Comparison of ENCODE assay signal across 14 cellular contexts in genomic region chr7:151124205-151124880, GRCh38. TPM values are rescaled to one million over a fixed set of nuclear protein-coding genes. Genes with fewer than 3 reads are reported as not detected.
DNase-seq lines count a peak whose midpoint lies in the region; ATAC-seq, FAIRE-seq and TF ChIP-seq lines count a peak whose summit lies in the region.
"Had no signal": no experiment of that assay in that cellular context is flagged by ENCODE, and none has a peak within 500 bp of the region (broad histone marks: within the 10 kb centered on the region; RNA-seq: fewer than 3 reads in every experiment).

No MANE protein-coding gene starts in this region.

- no peaks in the 10 kb centered on the region for H3K79me2 ChIP-seq in HepG2 (ENCODE audit: insufficient read depth, low read length)

- H3K9ac ChIP-seq in HepG2 (ENCODE audit: insufficient read depth, low read depth, low read length), result no peak overlapping the region

- TF ChIP-seq CTCF in HepG2 (CRISPR knock-in tag; IDR thresholded peaks at IDR 0.05) (no peak), right lobe of liver (IDR thresholded peaks at IDR 0.05) (no peak), activated B cell treated with CpG ODN at 0.5 μM for 24 hours (IDR thresholded peaks at IDR 0.05) (peak; percentile 2), transverse colon (IDR thresholded peaks at IDR 0.05) (peak in 3 of 5 experiments; percentile 0 to 16 (median 6))

- H3K36me3 ChIP-seq in HepG2 (replicated peaks in 1 of 2; ENCODE audit: control insufficient read depth in 1 of 2, insufficient read depth in 2 of 2, low read length in 2 of 2) (peaks cover 19 to 51% of the 10 kb centered on the region in 2 experiments), right lobe of liver (peaks cover 0 to 35% (median 12%) of the 10 kb centered on the region in 4 donors), transverse colon (peaks cover 0 to 16% (median 6%) of the 10 kb centered on the region in 4 donors)

- WGBS in HepG2 (ENCODE audit: low lambda C conversion rate), result 68% methylated on average over 9 of the region's 15 CpGs
- WGBS in right lobe of liver (ENCODE audit: insufficient coverage, low coverage, low lambda C conversion rate, missing lambda C conversion rate), result 69% methylated on average over 6 of the region's 15 CpGs
- 60% methylated on average over 15 of the region's 15 CpGs; no CpG with 5 or more reads in 1 of the 2 donors for WGBS in transverse colon (ENCODE audit: low coverage in 1 of 2), 2 donors

- H4K20me1 ChIP-seq in HepG2 (ENCODE audit: insufficient read depth, low read length), result peaks cover 6% of the 10 kb centered on the region; the same call in 1 of the 2 replicates

- H3K4me2 ChIP-seq in HepG2 (ENCODE audit: low read depth, low read length), result no peak overlapping the region

- DNase-seq in HepG2 (ENCODE audit: low spot score), result no peak
- DNase-seq in right lobe of liver, result no peak
- no peak for DNase-seq in activated B cell treated with CpG ODN at 0.5 μM for 24 hours
- no peak for DNase-seq in transverse colon
- DNase-seq in activated effector memory CD4-positive, alpha-beta T cell treated with Interleukin-2 at 50 U/mL for 16 hours, result no peak
- no peak for DNase-seq in COLO668 (lab: John Stamatoyannopoulos, UW; ENCODE audit: unreplicated experiment)
- DNase-seq: NCI-H2081 treated with DMSO at 0.1 percent for 48 hours had no signal

- POLR2A ChIA-PET in HepG2 (lab: Yijun Ruan, JAX), result interaction anchor here (1.0 kb wide), 2 partner anchors 15 to 62 kb away, joined by 3 read pairs; no protein-coding TSS in a partner anchor
- POLR2A ChIA-PET in activated B cell treated with CpG ODN at 0.5 μM for 24 hours (lab: Charles Lee), result interaction anchor here (0.6 kb wide), 1 partner anchor 180 kb away, joined by 5 read pairs; no protein-coding TSS in a partner anchor

- no TSS peak for BruUV-seq in HepG2 (replicated peaks; lab: Mats Ljungman, UMichigan)

- TF ChIP-seq EP300 in HepG2 (IDR thresholded peaks at IDR 0.05; ENCODE audit: low read depth in 2 of 2, low read length in 2 of 2) (no peak), HepG2 (CRISPR knock-in tag; IDR thresholded peaks at IDR 0.05; ENCODE audit: borderline replicate concordance) (no peak), transverse colon (IDR thresholded peaks at IDR 0.05; ENCODE audit: low read depth) (no peak)

- in situ Hi-C loops in HepG2 (cut with HindIII; ENCODE audit: extremely low pct_ligation_motif_present, low pct_unique_long_range_greater_than_20kb), result loop anchor here (10.0 kb wide), 1 partner anchor 180 kb away; no protein-coding TSS in a partner anchor
- in situ Hi-C loops in transverse colon (cut with MboI; ENCODE audit: low pct_ligation_motif_present in 1 of 4, low pct_unique_long_range_greater_than_20kb in 1 of 4, low sequenced_read_pairs in 3 of 4), result loop anchor here in 1 of 4 donors (10.0 kb wide), 1 partner anchor 50 kb away; no protein-coding TSS in a partner anchor

- H3K27me3 ChIP-seq in HepG2 (ENCODE audit: control insufficient read depth in 1 of 2, insufficient read depth in 2 of 2, low read length in 2 of 2), result no peaks in the 10 kb centered on the region
- no peaks in the 10 kb centered on the region for H3K27me3 ChIP-seq in right lobe of liver
- H3K27me3 ChIP-seq in transverse colon, result no peaks in the 10 kb centered on the region

- H2AFZ ChIP-seq in HepG2 (ENCODE audit: low read length), result no peak overlapping the region

- H3K27ac Mint-ChIP-seq in activated B cell treated with CpG ODN at 0.5 μM for 24 hours, result no peak overlapping the region
- H3K27ac Mint-ChIP-seq: stimulated activated memory B cell treated with anti-CD40 and anti-IgM and Interleukin-4, amounts not matched to agents 10 μg/mL and 1 μg/mL and 100 μg/mL, for 72 hours had no signal

- H3K27me3 Mint-ChIP-seq in activated B cell treated with CpG ODN at 0.5 μM for 24 hours, result peaks cover 4% of the 10 kb centered on the region
- H3K27me3 Mint-ChIP-seq: stimulated activated memory B cell treated with anti-CD40 and anti-IgM and Interleukin-4, amounts not matched to agents 10 μg/mL and 1 μg/mL and 100 μg/mL, for 72 hours had no signal

- H3K9me3 ChIP-seq in HepG2 (ENCODE audit: low read length) (no peaks in the 10 kb centered on the region), right lobe of liver (no peaks in the 10 kb centered on the region), transverse colon (no peaks in the 10 kb centered on the region)

- ATAC-seq in HepG2 (no peak), right lobe of liver (no peak), activated B cell treated with CpG ODN at 0.5 μM for 24 hours (ENCODE audit: low read depth) (no peak)

- FAIRE-seq in HepG2 (lab: Jason Lieb, UNC), result no peak

- H3K27ac ChIP-seq in HepG2 (ENCODE audit: extremely low read length, insufficient read depth, low read length) (no peak overlapping the region), right lobe of liver (no peak overlapping the region), transverse colon (no peak overlapping the region)

- no peak for TF ChIP-seq POLR2A in HepG2 (IDR thresholded peaks at IDR 0.05; ENCODE audit: insufficient read depth in 1 of 2, low read depth in 2 of 2, low read length in 2 of 2)
- no peak for TF ChIP-seq POLR2A in right lobe of liver (IDR thresholded peaks at IDR 0.05)
- TF ChIP-seq POLR2A in transverse colon (IDR thresholded peaks at IDR 0.05), result no peak

- H3K4me3 ChIP-seq in HepG2 (replicated peaks in 1 of 3; ENCODE audit: insufficient read depth in 1 of 3, low read depth in 2 of 3, low read length in 3 of 3), result no peak overlapping the region
- no peak overlapping the region for H3K4me3 ChIP-seq in right lobe of liver
- H3K4me3 ChIP-seq in transverse colon, result no peak overlapping the region

- H3K9me3 Mint-ChIP-seq in activated B cell treated with CpG ODN at 0.5 μM for 24 hours, result no peaks in the 10 kb centered on the region
- H3K9me3 Mint-ChIP-seq: activated naive CD4-positive, alpha-beta T cell treated with anti-CD3 and anti-CD28 coated beads, Interleukin-2, amount 50 U/mL, for 72 hours; stimulated activated memory B cell treated with anti-CD40 and anti-IgM and Interleukin-4, amounts not matched to agents 10 μg/mL and 1 μg/mL and 100 μg/mL, for 72 hours had no signal

- no peak for TF ChIP-seq RAD21 in HepG2 (CRISPR knock-in tag; IDR thresholded peaks at IDR 0.05)

- intact Hi-C loops in HepG2 (cut with micrococcal nuclease; ENCODE audit: unreplicated experiment), result no loop called here
- intact Hi-C loops in right lobe of liver (cut with DNase I), result loop anchor here in 1 of 2 donors (10.0 kb wide), 1 partner anchor 50 kb away; no protein-coding TSS in a partner anchor
- intact Hi-C loops in activated B cell treated with CpG ODN at 0.5 μM for 24 hours (cut with micrococcal nuclease), result loop anchor here (1.0 kb wide), 4 partner anchors 44 to 179 kb away; no protein-coding TSS in a partner anchor
- intact Hi-C loops in transverse colon (cut with DNase I; ENCODE audit: low total_unique reads), result loop anchor here (5.0 to 10.0 kb wide), 2 partner anchors 43 to 180 kb away; partner anchors contain the start of gene GBX1

- no peaks in the 10 kb centered on the region for H3K4me1 ChIP-seq in HepG2 (ENCODE audit: insufficient read depth, low read length)
- H3K4me1 ChIP-seq in right lobe of liver, result no peaks in the 10 kb centered on the region
- peaks cover 0 to 25% (median 19%) of the 10 kb centered on the region in 4 donors for H3K4me1 ChIP-seq in transverse colon

- no peak overlapping the region for H3K4me3 Mint-ChIP-seq in activated B cell treated with CpG ODN at 0.5 μM for 24 hours
- H3K4me3 Mint-ChIP-seq: stimulated activated memory B cell treated with anti-CD40 and anti-IgM and Interleukin-4, amounts not matched to agents 10 μg/mL and 1 μg/mL and 100 μg/mL, for 72 hours had no signal

- peaks cover 2% of the 10 kb centered on the region for H3K36me3 Mint-ChIP-seq in activated B cell treated with CpG ODN at 0.5 μM for 24 hours (ENCODE audit: low read depth)
- H3K36me3 Mint-ChIP-seq: activated naive CD4-positive, alpha-beta T cell treated with anti-CD3 and anti-CD28 coated beads, Interleukin-2, amount 50 U/mL, for 72 hours had no signal

- peaks cover 3% of the 10 kb centered on the region for H3K4me1 Mint-ChIP-seq in activated B cell treated with CpG ODN at 0.5 μM for 24 hours

- CTCF ChIA-PET in HepG2 (lab: Yijun Ruan, JAX; ENCODE audit: low intra/inter-chr PET ratio, low total read pairs) (interaction anchor here (1.1 to 3.1 kb wide), 4 partner anchors 48 to 179 kb away, joined by 3 to 67 read pairs (median 10); no protein-coding TSS in a partner anchor), activated B cell treated with CpG ODN at 0.5 μM for 24 hours (lab: Charles Lee) (interaction anchor here (0.8 to 1.6 kb wide), 15 partner anchors 9 to 180 kb away, joined by 3 to 16 read pairs (median 4); no protein-coding TSS in a partner anchor)

RNA-seq across cellular contexts. Expression of gene AGAP3, which starts 38.1 kb away (rescaled TPM):
- total RNA-seq in HepG2 (2016; rRNA removed; fragmentation: Illumina TruSeq; extraction: Trizol) (24.9 and 31.3 TPM in 2 replicates), right lobe of liver (10 to 100 TPM; 36.3 to 44.3 (median 39.5) TPM), activated B cell treated with CpG ODN at 0.5 μM for 24 hours (6.5 and 7.4 TPM in 2 replicates), transverse colon (10 to 100 TPM; 54.9 to 74.4 (median 63.8) TPM)
- 26.6 and 28.2 TPM in 2 replicates for total RNA-seq in HepG2 (2016; cell fraction: cytosol; rRNA removed; fragmentation: Illumina TruSeq; extraction: Trizol; ENCODE audit: low read depth)
- total RNA-seq in HepG2 (2016; cell fraction: insoluble cytoplasmic fraction; rRNA removed; fragmentation: Illumina TruSeq; extraction: Trizol), result 24.2 and 30.5 TPM in 2 replicates
- total RNA-seq in HepG2 (2016; cell fraction: membrane; rRNA removed; fragmentation: Illumina TruSeq; extraction: Trizol), result 34.8 and 39.9 TPM in 2 replicates
- 26.5 and 31.8 TPM in 2 replicates for total RNA-seq in HepG2 (2016; cell fraction: nucleus; rRNA removed; fragmentation: Illumina TruSeq; extraction: Trizol)
- polyA plus RNA-seq in HepG2 (2011; rRNA removed), result 61.4 and 62.0 TPM in 2 replicates
- polyA plus RNA-seq in HepG2 (2011; cell fraction: cytosol; rRNA removed), result 54.9 and 70.5 TPM in 2 replicates
- 255 and 313 TPM in 2 replicates for polyA plus RNA-seq in HepG2 (2011; cell fraction: nucleus; rRNA removed)
- 46.4 and 66.8 TPM in 2 replicates for polyA plus RNA-seq in HepG2 (2012)
- 23.3 and 25.2 TPM in 2 replicates for polyA plus RNA-seq in HepG2 (2016; cell fraction: cytosol; fragmentation: Illumina TruSeq; extraction: Trizol; ENCODE audit: low read depth)
- 36.6 and 44.9 TPM in 2 replicates for polyA plus RNA-seq in HepG2 (2016; cell fraction: insoluble cytoplasmic fraction; fragmentation: Illumina TruSeq; extraction: Trizol; ENCODE audit: low read depth)
- 48.3 and 57.9 TPM in 2 replicates for polyA plus RNA-seq in HepG2 (2016; cell fraction: membrane; fragmentation: Illumina TruSeq; extraction: Trizol; ENCODE audit: low read depth)
- polyA plus RNA-seq in HepG2 (2016; cell fraction: nucleus; fragmentation: Illumina TruSeq; extraction: Trizol; ENCODE audit: insufficient read depth, low read depth), result 94.3 and 94.4 TPM in 2 replicates
- polyA minus RNA-seq in HepG2 (2011; rRNA and poly(A)+ RNA removed; ENCODE audit: low replicate concordance), result 70.7 and 91.8 TPM in 2 replicates
- 43.3 and 46.7 TPM in 2 replicates for polyA minus RNA-seq in HepG2 (2011; cell fraction: cytosol; rRNA and poly(A)+ RNA removed)
- polyA minus RNA-seq in HepG2 (2011; cell fraction: nucleus; rRNA and poly(A)+ RNA removed), result 71.4 and 81.1 TPM in 2 replicates

RNA-seq across cellular contexts. Expression of gene TMUB1, which starts 41.0 kb away (rescaled TPM):
- 31.8 and 51.6 TPM in 2 replicates for total RNA-seq in HepG2 (2016; rRNA removed; fragmentation: Illumina TruSeq; extraction: Trizol)
- total RNA-seq in HepG2 (2016; cell fraction: cytosol; rRNA removed; fragmentation: Illumina TruSeq; extraction: Trizol; ENCODE audit: low read depth), result 65.7 and 75.8 TPM in 2 replicates
- 32.2 and 52.0 TPM in 2 replicates for total RNA-seq in HepG2 (2016; cell fraction: insoluble cytoplasmic fraction; rRNA removed; fragmentation: Illumina TruSeq; extraction: Trizol)
- total RNA-seq in HepG2 (2016; cell fraction: membrane; rRNA removed; fragmentation: Illumina TruSeq; extraction: Trizol), result 89.1 and 106 TPM in 2 replicates
- 25.0 and 26.7 TPM in 2 replicates for total RNA-seq in HepG2 (2016; cell fraction: nucleus; rRNA removed; fragmentation: Illumina TruSeq; extraction: Trizol)
- 44.8 and 47.8 TPM in 2 replicates for polyA plus RNA-seq in HepG2 (2011; rRNA removed)
- polyA plus RNA-seq in HepG2 (2011; cell fraction: cytosol; rRNA removed), result 27.8 and 54.6 TPM in 2 replicates
- 66.5 and 75.5 TPM in 2 replicates for polyA plus RNA-seq in HepG2 (2011; cell fraction: nucleus; rRNA removed)
- 33.8 and 40.3 TPM in 2 replicates for polyA plus RNA-seq in HepG2 (2012)
- 123 and 138 TPM in 2 replicates for polyA plus RNA-seq in HepG2 (2016; cell fraction: cytosol; fragmentation: Illumina TruSeq; extraction: Trizol; ENCODE audit: low read depth)
- polyA plus RNA-seq in HepG2 (2016; cell fraction: insoluble cytoplasmic fraction; fragmentation: Illumina TruSeq; extraction: Trizol; ENCODE audit: low read depth), result 51.6 and 55.5 TPM in 2 replicates
- 146 and 154 TPM in 2 replicates for polyA plus RNA-seq in HepG2 (2016; cell fraction: membrane; fragmentation: Illumina TruSeq; extraction: Trizol; ENCODE audit: low read depth)
- polyA plus RNA-seq in HepG2 (2016; cell fraction: nucleus; fragmentation: Illumina TruSeq; extraction: Trizol; ENCODE audit: insufficient read depth, low read depth), result 85.5 and 89.1 TPM in 2 replicates
- polyA minus RNA-seq in HepG2 (2011; rRNA and poly(A)+ RNA removed; ENCODE audit: low replicate concordance), result 5.6 and 25.8 TPM in 2 replicates
- 22.8 and 25.2 TPM in 2 replicates for polyA minus RNA-seq in HepG2 (2011; cell fraction: cytosol; rRNA and poly(A)+ RNA removed)
- polyA minus RNA-seq in HepG2 (2011; cell fraction: nucleus; rRNA and poly(A)+ RNA removed), result 5.6 and 6.3 TPM in 2 replicates
- total RNA-seq in right lobe of liver, result 10 to 100 TPM; 27.7 to 63.1 (median 41.8) TPM
- total RNA-seq in activated B cell treated with CpG ODN at 0.5 μM for 24 hours, result 40.5 and 43.5 TPM in 2 replicates
- 100 to 1,000 TPM in 1 of 4 donors, 10 to 100 TPM in 3; 67.5 to 105 (median 85.9) TPM for total RNA-seq in transverse colon

RNA-seq across cellular contexts. Expression of gene GBX1, which starts 43.2 kb away (rescaled TPM):
- total RNA-seq in HepG2 (2016; rRNA removed; fragmentation: Illumina TruSeq; extraction: Trizol), result not detected in 2 replicates
- total RNA-seq in HepG2 (2016; cell fraction: cytosol; rRNA removed; fragmentation: Illumina TruSeq; extraction: Trizol; ENCODE audit: low read depth), result not detected in 2 replicates
- total RNA-seq in HepG2 (2016; cell fraction: insoluble cytoplasmic fraction; rRNA removed; fragmentation: Illumina TruSeq; extraction: Trizol), result not detected in 2 replicates
- not detected in 2 replicates for total RNA-seq in HepG2 (2016; cell fraction: membrane; rRNA removed; fragmentation: Illumina TruSeq; extraction: Trizol)
- not detected in 2 replicates for total RNA-seq in HepG2 (2016; cell fraction: nucleus; rRNA removed; fragmentation: Illumina TruSeq; extraction: Trizol)
- polyA plus RNA-seq in HepG2 (2011; rRNA removed), result not detected in 2 replicates
- not detected in 2 replicates for polyA plus RNA-seq in HepG2 (2011; cell fraction: cytosol; rRNA removed)
- polyA plus RNA-seq in HepG2 (2011; cell fraction: nucleus; rRNA removed), result not detected in 2 replicates
- polyA plus RNA-seq in HepG2 (2012), result not detected in 2 replicates
- not detected in 2 replicates for polyA plus RNA-seq in HepG2 (2016; cell fraction: cytosol; fragmentation: Illumina TruSeq; extraction: Trizol; ENCODE audit: low read depth)
- polyA plus RNA-seq in HepG2 (2016; cell fraction: insoluble cytoplasmic fraction; fragmentation: Illumina TruSeq; extraction: Trizol; ENCODE audit: low read depth), result not detected in 2 replicates
- polyA plus RNA-seq in HepG2 (2016; cell fraction: membrane; fragmentation: Illumina TruSeq; extraction: Trizol; ENCODE audit: low read depth), result not detected in 2 replicates
- not detected in 2 replicates for polyA plus RNA-seq in HepG2 (2016; cell fraction: nucleus; fragmentation: Illumina TruSeq; extraction: Trizol; ENCODE audit: insufficient read depth, low read depth)
- polyA minus RNA-seq in HepG2 (2011; rRNA and poly(A)+ RNA removed; ENCODE audit: low replicate concordance), result not detected in 2 replicates
- polyA minus RNA-seq in HepG2 (2011; cell fraction: cytosol; rRNA and poly(A)+ RNA removed), result not detected in 2 replicates
- not detected in 2 replicates for polyA minus RNA-seq in HepG2 (2011; cell fraction: nucleus; rRNA and poly(A)+ RNA removed)
- not detected for total RNA-seq in right lobe of liver
- total RNA-seq in activated B cell treated with CpG ODN at 0.5 μM for 24 hours, result not detected in 2 replicates
- not detected for total RNA-seq in transverse colon
- total RNA-seq: endothelial cell of umbilical vein, glomerular endothelial cell, MCF 10A, mucosa of gallbladder, urinary bladder had no signal
- polyA plus RNA-seq: endothelial cell of umbilical vein, urinary bladder had no signal

RNA-seq across cellular contexts. Expression of gene FASTK, which starts 43.7 kb away (rescaled TPM):
- 33.0 and 52.9 TPM in 2 replicates for total RNA-seq in HepG2 (2016; rRNA removed; fragmentation: Illumina TruSeq; extraction: Trizol)
- total RNA-seq in HepG2 (2016; cell fraction: cytosol; rRNA removed; fragmentation: Illumina TruSeq; extraction: Trizol; ENCODE audit: low read depth), result 29.1 and 30.5 TPM in 2 replicates
- 32.4 and 60.3 TPM in 2 replicates for total RNA-seq in HepG2 (2016; cell fraction: insoluble cytoplasmic fraction; rRNA removed; fragmentation: Illumina TruSeq; extraction: Trizol)
- 41.0 and 43.4 TPM in 2 replicates for total RNA-seq in HepG2 (2016; cell fraction: membrane; rRNA removed; fragmentation: Illumina TruSeq; extraction: Trizol)
- total RNA-seq in HepG2 (2016; cell fraction: nucleus; rRNA removed; fragmentation: Illumina TruSeq; extraction: Trizol), result 51.3 and 66.2 TPM in 2 replicates
- 55.7 and 69.5 TPM in 2 replicates for polyA plus RNA-seq in HepG2 (2011; rRNA removed)
- 26.4 and 50.0 TPM in 2 replicates for polyA plus RNA-seq in HepG2 (2011; cell fraction: cytosol; rRNA removed)
- 502 and 643 TPM in 2 replicates for polyA plus RNA-seq in HepG2 (2011; cell fraction: nucleus; rRNA removed)
- polyA plus RNA-seq in HepG2 (2012), result 25.5 and 34.3 TPM in 2 replicates
- polyA plus RNA-seq in HepG2 (2016; cell fraction: cytosol; fragmentation: Illumina TruSeq; extraction: Trizol; ENCODE audit: low read depth), result 23.6 and 24.6 TPM in 2 replicates
- polyA plus RNA-seq in HepG2 (2016; cell fraction: insoluble cytoplasmic fraction; fragmentation: Illumina TruSeq; extraction: Trizol; ENCODE audit: low read depth), result 29.6 and 34.7 TPM in 2 replicates
- polyA plus RNA-seq in HepG2 (2016; cell fraction: membrane; fragmentation: Illumina TruSeq; extraction: Trizol; ENCODE audit: low read depth), result 31.2 and 34.1 TPM in 2 replicates
- polyA plus RNA-seq in HepG2 (2016; cell fraction: nucleus; fragmentation: Illumina TruSeq; extraction: Trizol; ENCODE audit: insufficient read depth, low read depth), result 122 and 126 TPM in 2 replicates
- 72.5 and 75.7 TPM in 2 replicates for polyA minus RNA-seq in HepG2 (2011; rRNA and poly(A)+ RNA removed; ENCODE audit: low replicate concordance)
- 14.0 and 16.2 TPM in 2 replicates for polyA minus RNA-seq in HepG2 (2011; cell fraction: cytosol; rRNA and poly(A)+ RNA removed)
- 80.8 and 95.9 TPM in 2 replicates for polyA minus RNA-seq in HepG2 (2011; cell fraction: nucleus; rRNA and poly(A)+ RNA removed)
- 10 to 100 TPM; 33.4 to 48.8 (median 43.9) TPM for total RNA-seq in right lobe of liver
- total RNA-seq in activated B cell treated with CpG ODN at 0.5 μM for 24 hours, result 97.6 and 103 TPM in 2 replicates
- 100 to 1,000 TPM; 121 to 241 (median 144) TPM for total RNA-seq in transverse colon

Comparison
In these comparisons a context has a peak if more than half of its experiments do, and no peak if none do; other contexts are left out.
1. CTCF ChIP-seq: peak in activated B cell treated with CpG ODN at 0.5 μM for 24 hours (single experiment) and transverse colon (3 of 5); none in HepG2 (single experiment) and right lobe of liver (0 of 4).